In the genomic region with DNA sequence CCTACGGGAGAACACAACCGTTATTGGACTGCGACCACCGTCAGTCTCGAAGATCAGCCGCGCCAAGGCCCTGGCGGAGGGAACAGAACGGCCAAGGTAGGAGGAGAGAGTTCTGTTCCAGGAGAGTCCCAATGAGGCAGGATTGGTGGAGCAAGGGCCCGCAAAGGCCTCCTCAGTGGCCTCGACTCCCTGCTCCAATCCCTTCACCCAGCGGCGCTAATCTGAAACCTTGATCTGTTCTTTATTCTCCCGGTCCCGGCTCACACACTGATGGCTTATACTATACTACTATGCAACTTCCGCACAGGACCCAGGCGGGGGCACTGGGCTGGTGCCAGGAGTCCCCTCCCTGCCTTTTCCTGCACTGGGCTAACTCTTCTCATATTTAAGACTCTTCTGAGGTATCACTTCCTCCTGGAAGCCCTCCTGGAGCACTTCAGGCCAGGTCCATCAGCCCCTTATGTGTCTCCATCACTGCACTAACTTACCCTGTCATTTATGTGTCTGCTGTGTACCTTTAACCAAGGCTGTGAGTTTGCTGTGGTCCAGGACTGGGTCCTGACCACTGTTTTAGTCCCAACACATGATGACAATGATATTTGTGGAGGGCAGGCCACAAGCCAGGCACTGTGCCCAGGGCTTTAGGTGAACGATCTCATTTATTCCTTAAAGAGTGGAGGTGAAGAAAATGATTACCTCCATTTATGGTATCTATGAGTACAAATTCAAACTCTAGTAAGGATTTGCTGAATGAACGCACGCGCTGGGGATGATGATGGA, we compare ENCODE assay signal across 8 cellular contexts. TPM values are rescaled to one million over a fixed set of nuclear protein-coding genes. Genes with fewer than 3 reads are reported as not detected.
A peak's percentile ranks its signal among the peaks of the same experiment; 100 is the strongest.
DNase-seq lines count a peak whose midpoint lies in the region; ATAC-seq and TF ChIP-seq lines count a peak whose summit lies in the region.

No MANE protein-coding gene starts in this region.

- in situ Hi-C loops in KBM-7 (cut with MboI; ENCODE audit: low pct_unique_long_range_greater_than_20kb, low sequenced_read_pairs), result no loop called here

- H3K27ac Mint-ChIP-seq in central memory CD8-positive, alpha-beta T cell (ENCODE audit: low read depth), result peak overlapping the region; percentile 94
- H3K27ac Mint-ChIP-seq in osteocyte (ENCODE audit: unreplicated experiment), result peak overlapping the region; percentile 56

- DNase-seq in GM12865 (ENCODE audit: low read depth) (peak; percentile 34), osteocyte (ENCODE audit: extremely low spot score, unreplicated experiment) (no peak), KBM-7 (no peak), T-helper 9 cell (no peak), HuH-7.5 (ENCODE audit: low spot score) (no peak)
- no peak for DNase-seq in central memory CD8-positive, alpha-beta T cell (ENCODE audit: low spot score in 2 of 2)

- peaks cover 9% of the 10 kb centered on the region for H3K36me3 Mint-ChIP-seq in central memory CD8-positive, alpha-beta T cell (ENCODE audit: insufficient read depth)
- H3K36me3 Mint-ChIP-seq in osteocyte (ENCODE audit: unreplicated experiment), result peaks cover 11% of the 10 kb centered on the region

- H3K4me3 ChIP-seq in GM12865 (ENCODE audit: low read depth, low read length), result no peak overlapping the region

- no peaks in the 10 kb centered on the region for H3K27me3 Mint-ChIP-seq in central memory CD8-positive, alpha-beta T cell
- H3K27me3 Mint-ChIP-seq in osteocyte (ENCODE audit: unreplicated experiment), result no peaks in the 10 kb centered on the region

- ATAC-seq in HG03342 (IDR thresholded peaks at IDR 0.05; ENCODE audit: unreplicated experiment) (peak; percentile 21), HG02798 (IDR thresholded peaks at IDR 0.05; ENCODE audit: poor library complexity, unreplicated experiment) (no peak)
- ATAC-seq in central memory CD8-positive, alpha-beta T cell (replicated peaks; ENCODE audit: extremely low read depth, poor library complexity, severe bottlenecking), result no peak

- peaks cover 58% of the 10 kb centered on the region for H3K4me1 Mint-ChIP-seq in central memory CD8-positive, alpha-beta T cell
- H3K4me1 Mint-ChIP-seq in osteocyte (ENCODE audit: unreplicated experiment), result peaks cover 52% of the 10 kb centered on the region

- no peaks in the 10 kb centered on the region for H3K9me3 Mint-ChIP-seq in central memory CD8-positive, alpha-beta T cell
- H3K9me3 Mint-ChIP-seq in osteocyte (ENCODE audit: unreplicated experiment), result no peaks in the 10 kb centered on the region

- H3K4me3 Mint-ChIP-seq in central memory CD8-positive, alpha-beta T cell, result peak overlapping the region; percentile 75
- H3K4me3 Mint-ChIP-seq in osteocyte (ENCODE audit: unreplicated experiment), result no peak overlapping the region

- no peak for TF ChIP-seq CTCF in GM12865 (IDR thresholded peaks at IDR 0.05; ENCODE audit: insufficient read depth, low read depth, low read length, missing control alignments)
- TF ChIP-seq CTCF in osteocyte (IDR thresholded peaks at IDR 0.05), result no peak

RNA-seq across cellular contexts. Expression of gene CCDC102A, which starts 6.9 kb away (rescaled TPM):
- total RNA-seq in osteocyte, result 17.2 and 18.8 TPM in 2 replicates

RNA-seq across cellular contexts. Expression of gene ADGRG5, which starts 12.9 kb away (rescaled TPM):
- not detected in 2 replicates for total RNA-seq in osteocyte

RNA-seq across cellular contexts. Expression of gene DOK4, which starts 43.2 kb away (rescaled TPM):
- 22.5 and 24.4 TPM in 2 replicates for total RNA-seq in osteocyte
